ENCODE assay signal across 1 cellular context in the genomic region with DNA sequence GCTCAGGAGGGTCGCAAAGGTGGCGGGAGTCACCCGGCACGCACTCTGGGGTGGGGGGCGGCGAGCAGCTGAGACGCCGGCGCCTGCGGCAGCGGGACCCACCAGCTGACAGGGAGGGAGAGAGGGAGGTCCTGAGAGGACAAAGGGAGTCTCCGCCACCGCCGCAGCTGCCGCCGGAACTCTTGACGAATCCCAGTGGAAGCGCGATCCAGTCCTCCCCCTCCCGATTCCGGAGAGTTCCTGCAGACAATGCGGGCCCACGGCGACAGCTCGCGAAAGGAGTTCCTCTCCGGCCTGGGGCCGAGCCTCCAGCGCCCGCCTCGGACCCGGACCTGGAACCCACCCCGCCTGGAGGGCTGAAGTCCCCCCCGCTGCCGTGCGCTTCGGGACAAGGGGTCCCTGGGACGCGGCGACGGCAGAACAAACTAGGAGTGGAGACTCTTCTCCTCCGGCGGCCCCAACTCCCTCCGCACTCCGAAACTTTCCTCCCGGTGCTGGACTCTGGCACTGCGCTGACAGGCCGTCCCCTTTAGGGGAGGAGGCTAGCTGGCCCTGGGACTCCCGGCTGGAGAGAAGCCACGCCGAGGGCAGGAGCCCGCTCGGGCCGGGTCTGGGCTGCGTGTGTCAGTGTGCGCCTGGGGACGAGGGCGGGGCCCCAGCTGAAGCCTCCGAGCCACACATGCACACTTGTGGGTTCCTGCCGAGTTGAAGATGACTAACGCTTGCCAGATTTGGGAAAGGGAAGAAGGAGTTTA.
TF ChIP-seq lines count a peak whose summit lies in the region.

A gene (minus strand): TSS at position 623 of the 755 bp plus-strand sequence. CDS start 669 bp downstream, outside the sequence.

TF ChIP-seq in HepG2, 621 proteins besides CTCF, POLR2A, EP300 and RAD21 (continued from another document and continues in another):
- TF ChIP-seq MAFF (IDR thresholded peaks at IDR 0.05; ENCODE audit: low read depth, low read length) (no peak), ZNF879 (CRISPR knock-in tag; IDR thresholded peaks at IDR 0.05) (no peak), SMAD9 (CRISPR knock-in tag; IDR thresholded peaks at IDR 0.05) (no peak), POLR2G (IDR thresholded peaks at IDR 0.05; ENCODE audit: low read depth, low read length) (peak; percentile 90), ZNF207 (IDR thresholded peaks at IDR 0.05; ENCODE audit: borderline replicate concordance) (no peak), MLLT10 (CRISPR knock-in tag; IDR thresholded peaks at IDR 0.05) (no peak), ZSCAN31 (CRISPR knock-in tag; IDR thresholded peaks at IDR 0.05; ENCODE audit: low read depth) (no peak), RFX3 (CRISPR knock-in tag; IDR thresholded peaks at IDR 0.05) (no peak), HNRNPUL1 (IDR thresholded peaks at IDR 0.05; ENCODE audit: low read depth, low read length) (no peak), ZNF441 (CRISPR knock-in tag; IDR thresholded peaks at IDR 0.05; ENCODE audit: borderline replicate concordance) (no peak), JUN (CRISPR knock-in tag; IDR thresholded peaks at IDR 0.05) (no peak), ZNF619 (CRISPR knock-in tag; IDR thresholded peaks at IDR 0.05) (no peak), KLF9 (CRISPR knock-in tag; IDR thresholded peaks at IDR 0.05; ENCODE audit: low read depth) (no peak), NCOA2 (CRISPR knock-in tag; IDR thresholded peaks at IDR 0.05) (no peak), MEIS1 (CRISPR knock-in tag; IDR thresholded peaks at IDR 0.05; ENCODE audit: borderline replicate concordance) (peak; percentile 29; the same call in 1 of the 2 replicates), KDM2A (CRISPR knock-in tag; IDR thresholded peaks at IDR 0.05; ENCODE audit: borderline replicate concordance, low read depth) (no peak; the same call in 1 of the 2 replicates), FOXK1 (CRISPR knock-in tag; IDR thresholded peaks at IDR 0.05; ENCODE audit: borderline replicate concordance, low read depth) (no peak), LCORL (IDR thresholded peaks at IDR 0.05) (no peak), LCORL (CRISPR knock-in tag; IDR thresholded peaks at IDR 0.05) (peak; percentile 70; the same call in 1 of the 2 replicates), ZNF225 (CRISPR knock-in tag; IDR thresholded peaks at IDR 0.05) (peak; percentile 52; the same call in 1 of the 2 replicates), SP5 (CRISPR knock-in tag; IDR thresholded peaks at IDR 0.05; ENCODE audit: borderline replicate concordance, low read depth) (no peak), CAMTA2 (CRISPR knock-in tag; IDR thresholded peaks at IDR 0.05; ENCODE audit: borderline replicate concordance) (no peak), TGIF2 (CRISPR knock-in tag; IDR thresholded peaks at IDR 0.05) (no peak; the same call in 1 of the 2 replicates), RBFOX2 (IDR thresholded peaks at IDR 0.05; ENCODE audit: low read depth, low read length) (peak; percentile 86), WIZ (CRISPR knock-in tag; IDR thresholded peaks at IDR 0.05) (no peak), ARID2 (CRISPR knock-in tag; IDR thresholded peaks at IDR 0.05; ENCODE audit: borderline replicate concordance) (no peak; the same call in 1 of the 2 replicates), ZNF839 (CRISPR knock-in tag; IDR thresholded peaks at IDR 0.05; ENCODE audit: borderline replicate concordance) (no peak), NFIC (IDR thresholded peaks at IDR 0.05; ENCODE audit: low read length) (no peak), ZNF143 (CRISPR knock-in tag; IDR thresholded peaks at IDR 0.05) (no peak), HNF4G (IDR thresholded peaks at IDR 0.05; ENCODE audit: borderline replicate concordance, low read depth, low read length) (no peak; the same call in 1 of the 2 replicates), HNF4G (CRISPR knock-in tag; IDR thresholded peaks at IDR 0.05; ENCODE audit: borderline replicate concordance, low read depth) (no peak), TOE1 (CRISPR knock-in tag; IDR thresholded peaks at IDR 0.05) (no peak), CHCHD3 (CRISPR knock-in tag; IDR thresholded peaks at IDR 0.05) (peak; percentile 64; the same call in 1 of the 2 replicates), HNF4A (CRISPR knock-in tag; IDR thresholded peaks at IDR 0.05) (peak; percentile 74)
- TF ChIP-seq, protein P1, sequence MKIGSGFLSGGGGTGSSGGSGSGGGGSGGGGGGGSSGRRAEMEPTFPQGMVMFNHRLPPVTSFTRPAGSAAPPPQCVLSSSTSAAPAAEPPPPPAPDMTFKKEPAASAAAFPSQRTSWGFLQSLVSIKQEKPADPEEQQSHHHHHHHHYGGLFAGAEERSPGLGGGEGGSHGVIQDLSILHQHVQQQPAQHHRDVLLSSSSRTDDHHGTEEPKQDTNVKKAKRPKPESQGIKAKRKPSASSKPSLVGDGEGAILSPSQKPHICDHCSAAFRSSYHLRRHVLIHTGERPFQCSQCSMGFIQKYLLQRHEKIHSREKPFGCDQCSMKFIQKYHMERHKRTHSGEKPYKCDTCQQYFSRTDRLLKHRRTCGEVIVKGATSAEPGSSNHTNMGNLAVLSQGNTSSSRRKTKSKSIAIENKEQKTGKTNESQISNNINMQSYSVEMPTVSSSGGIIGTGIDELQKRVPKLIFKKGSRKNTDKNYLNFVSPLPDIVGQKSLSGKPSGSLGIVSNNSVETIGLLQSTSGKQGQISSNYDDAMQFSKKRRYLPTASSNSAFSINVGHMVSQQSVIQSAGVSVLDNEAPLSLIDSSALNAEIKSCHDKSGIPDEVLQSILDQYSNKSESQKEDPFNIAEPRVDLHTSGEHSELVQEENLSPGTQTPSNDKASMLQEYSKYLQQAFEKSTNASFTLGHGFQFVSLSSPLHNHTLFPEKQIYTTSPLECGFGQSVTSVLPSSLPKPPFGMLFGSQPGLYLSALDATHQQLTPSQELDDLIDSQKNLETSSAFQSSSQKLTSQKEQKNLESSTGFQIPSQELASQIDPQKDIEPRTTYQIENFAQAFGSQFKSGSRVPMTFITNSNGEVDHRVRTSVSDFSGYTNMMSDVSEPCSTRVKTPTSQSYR (CRISPR knock-in tag; IDR thresholded peaks at IDR 0.05; ENCODE audit: borderline replicate concordance): no peak
- TF ChIP-seq, protein P2, sequence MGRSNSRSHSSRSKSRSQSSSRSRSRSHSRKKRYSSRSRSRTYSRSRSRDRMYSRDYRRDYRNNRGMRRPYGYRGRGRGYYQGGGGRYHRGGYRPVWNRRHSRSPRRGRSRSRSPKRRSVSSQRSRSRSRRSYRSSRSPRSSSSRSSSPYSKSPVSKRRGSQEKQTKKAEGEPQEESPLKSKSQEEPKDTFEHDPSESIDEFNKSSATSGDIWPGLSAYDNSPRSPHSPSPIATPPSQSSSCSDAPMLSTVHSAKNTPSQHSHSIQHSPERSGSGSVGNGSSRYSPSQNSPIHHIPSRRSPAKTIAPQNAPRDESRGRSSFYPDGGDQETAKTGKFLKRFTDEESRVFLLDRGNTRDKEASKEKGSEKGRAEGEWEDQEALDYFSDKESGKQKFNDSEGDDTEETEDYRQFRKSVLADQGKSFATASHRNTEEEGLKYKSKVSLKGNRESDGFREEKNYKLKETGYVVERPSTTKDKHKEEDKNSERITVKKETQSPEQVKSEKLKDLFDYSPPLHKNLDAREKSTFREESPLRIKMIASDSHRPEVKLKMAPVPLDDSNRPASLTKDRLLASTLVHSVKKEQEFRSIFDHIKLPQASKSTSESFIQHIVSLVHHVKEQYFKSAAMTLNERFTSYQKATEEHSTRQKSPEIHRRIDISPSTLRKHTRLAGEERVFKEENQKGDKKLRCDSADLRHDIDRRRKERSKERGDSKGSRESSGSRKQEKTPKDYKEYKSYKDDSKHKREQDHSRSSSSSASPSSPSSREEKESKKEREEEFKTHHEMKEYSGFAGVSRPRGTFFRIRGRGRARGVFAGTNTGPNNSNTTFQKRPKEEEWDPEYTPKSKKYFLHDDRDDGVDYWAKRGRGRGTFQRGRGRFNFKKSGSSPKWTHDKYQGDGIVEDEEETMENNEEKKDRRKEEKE (IDR thresholded peaks at IDR 0.05): no peak
- TF ChIP-seq, protein P3, sequence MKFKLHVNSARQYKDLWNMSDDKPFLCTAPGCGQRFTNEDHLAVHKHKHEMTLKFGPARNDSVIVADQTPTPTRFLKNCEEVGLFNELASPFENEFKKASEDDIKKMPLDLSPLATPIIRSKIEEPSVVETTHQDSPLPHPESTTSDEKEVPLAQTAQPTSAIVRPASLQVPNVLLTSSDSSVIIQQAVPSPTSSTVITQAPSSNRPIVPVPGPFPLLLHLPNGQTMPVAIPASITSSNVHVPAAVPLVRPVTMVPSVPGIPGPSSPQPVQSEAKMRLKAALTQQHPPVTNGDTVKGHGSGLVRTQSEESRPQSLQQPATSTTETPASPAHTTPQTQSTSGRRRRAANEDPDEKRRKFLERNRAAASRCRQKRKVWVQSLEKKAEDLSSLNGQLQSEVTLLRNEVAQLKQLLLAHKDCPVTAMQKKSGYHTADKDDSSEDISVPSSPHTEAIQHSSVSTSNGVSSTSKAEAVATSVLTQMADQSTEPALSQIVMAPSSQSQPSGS (CRISPR knock-in tag; IDR thresholded peaks at IDR 0.05): no peak
- TF ChIP-seq, protein P4, sequence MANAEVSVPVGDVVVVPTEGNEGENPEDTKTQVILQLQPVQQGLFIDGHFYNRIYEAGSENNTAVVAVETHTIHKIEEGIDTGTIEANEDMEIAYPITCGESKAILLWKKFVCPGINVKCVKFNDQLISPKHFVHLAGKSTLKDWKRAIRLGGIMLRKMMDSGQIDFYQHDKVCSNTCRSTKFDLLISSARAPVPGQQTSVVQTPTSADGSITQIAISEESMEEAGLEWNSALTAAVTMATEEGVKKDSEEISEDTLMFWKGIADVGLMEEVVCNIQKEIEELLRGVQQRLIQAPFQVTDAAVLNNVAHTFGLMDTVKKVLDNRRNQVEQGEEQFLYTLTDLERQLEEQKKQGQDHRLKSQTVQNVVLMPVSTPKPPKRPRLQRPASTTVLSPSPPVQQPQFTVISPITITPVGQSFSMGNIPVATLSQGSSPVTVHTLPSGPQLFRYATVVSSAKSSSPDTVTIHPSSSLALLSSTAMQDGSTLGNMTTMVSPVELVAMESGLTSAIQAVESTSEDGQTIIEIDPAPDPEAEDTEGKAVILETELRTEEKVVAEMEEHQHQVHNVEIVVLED (CRISPR knock-in tag; IDR thresholded peaks at IDR 0.05; ENCODE audit: borderline replicate concordance): no peak
- TF ChIP-seq, protein P5, sequence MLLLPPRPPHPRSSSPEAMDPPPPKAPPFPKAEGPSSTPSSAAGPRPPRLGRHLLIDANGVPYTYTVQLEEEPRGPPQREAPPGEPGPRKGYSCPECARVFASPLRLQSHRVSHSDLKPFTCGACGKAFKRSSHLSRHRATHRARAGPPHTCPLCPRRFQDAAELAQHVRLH (CRISPR knock-in tag; IDR thresholded peaks at IDR 0.05; ENCODE audit: borderline replicate concordance, low read depth): peak; percentile 18; the same call in 1 of the 2 replicates
- TF ChIP-seq, protein P6, sequence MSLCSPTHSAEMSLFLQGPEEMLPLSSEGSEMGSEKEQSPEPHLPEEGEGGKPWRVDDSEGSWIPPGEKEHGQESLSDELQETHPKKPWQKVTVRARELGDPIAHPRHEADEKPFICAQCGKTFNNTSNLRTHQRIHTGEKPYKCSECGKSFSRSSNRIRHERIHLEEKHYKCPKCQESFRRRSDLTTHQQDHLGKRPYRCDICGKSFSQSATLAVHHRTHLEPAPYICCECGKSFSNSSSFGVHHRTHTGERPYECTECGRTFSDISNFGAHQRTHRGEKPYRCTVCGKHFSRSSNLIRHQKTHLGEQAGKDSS (CRISPR knock-in tag; IDR thresholded peaks at IDR 0.05; ENCODE audit: borderline replicate concordance, low read depth): no peak; the same call in 1 of the 2 replicates
- TF ChIP-seq, protein P7, sequence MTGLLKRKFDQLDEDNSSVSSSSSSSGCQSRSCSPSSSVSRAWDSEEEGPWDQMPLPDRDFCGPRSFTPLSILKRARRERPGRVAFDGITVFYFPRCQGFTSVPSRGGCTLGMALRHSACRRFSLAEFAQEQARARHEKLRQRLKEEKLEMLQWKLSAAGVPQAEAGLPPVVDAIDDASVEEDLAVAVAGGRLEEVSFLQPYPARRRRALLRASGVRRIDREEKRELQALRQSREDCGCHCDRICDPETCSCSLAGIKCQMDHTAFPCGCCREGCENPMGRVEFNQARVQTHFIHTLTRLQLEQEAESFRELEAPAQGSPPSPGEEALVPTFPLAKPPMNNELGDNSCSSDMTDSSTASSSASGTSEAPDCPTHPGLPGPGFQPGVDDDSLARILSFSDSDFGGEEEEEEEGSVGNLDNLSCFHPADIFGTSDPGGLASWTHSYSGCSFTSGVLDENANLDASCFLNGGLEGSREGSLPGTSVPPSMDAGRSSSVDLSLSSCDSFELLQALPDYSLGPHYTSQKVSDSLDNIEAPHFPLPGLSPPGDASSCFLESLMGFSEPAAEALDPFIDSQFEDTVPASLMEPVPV (CRISPR knock-in tag; IDR thresholded peaks at IDR 0.05): no peak
- TF ChIP-seq, protein P8, sequence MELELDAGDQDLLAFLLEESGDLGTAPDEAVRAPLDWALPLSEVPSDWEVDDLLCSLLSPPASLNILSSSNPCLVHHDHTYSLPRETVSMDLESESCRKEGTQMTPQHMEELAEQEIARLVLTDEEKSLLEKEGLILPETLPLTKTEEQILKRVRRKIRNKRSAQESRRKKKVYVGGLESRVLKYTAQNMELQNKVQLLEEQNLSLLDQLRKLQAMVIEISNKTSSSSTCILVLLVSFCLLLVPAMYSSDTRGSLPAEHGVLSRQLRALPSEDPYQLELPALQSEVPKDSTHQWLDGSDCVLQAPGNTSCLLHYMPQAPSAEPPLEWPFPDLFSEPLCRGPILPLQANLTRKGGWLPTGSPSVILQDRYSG (CRISPR knock-in tag; IDR thresholded peaks at IDR 0.05): no peak
- TF ChIP-seq, protein P9, sequence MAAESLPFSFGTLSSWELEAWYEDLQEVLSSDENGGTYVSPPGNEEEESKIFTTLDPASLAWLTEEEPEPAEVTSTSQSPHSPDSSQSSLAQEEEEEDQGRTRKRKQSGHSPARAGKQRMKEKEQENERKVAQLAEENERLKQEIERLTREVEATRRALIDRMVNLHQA (CRISPR knock-in tag; IDR thresholded peaks at IDR 0.05): no peak
- TF ChIP-seq, protein P10, sequence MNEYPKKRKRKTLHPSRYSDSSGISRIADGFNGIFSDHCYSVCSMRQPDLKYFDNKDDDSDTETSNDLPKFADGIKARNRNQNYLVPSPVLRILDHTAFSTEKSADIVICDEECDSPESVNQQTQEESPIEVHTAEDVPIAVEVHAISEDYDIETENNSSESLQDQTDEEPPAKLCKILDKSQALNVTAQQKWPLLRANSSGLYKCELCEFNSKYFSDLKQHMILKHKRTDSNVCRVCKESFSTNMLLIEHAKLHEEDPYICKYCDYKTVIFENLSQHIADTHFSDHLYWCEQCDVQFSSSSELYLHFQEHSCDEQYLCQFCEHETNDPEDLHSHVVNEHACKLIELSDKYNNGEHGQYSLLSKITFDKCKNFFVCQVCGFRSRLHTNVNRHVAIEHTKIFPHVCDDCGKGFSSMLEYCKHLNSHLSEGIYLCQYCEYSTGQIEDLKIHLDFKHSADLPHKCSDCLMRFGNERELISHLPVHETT (CRISPR knock-in tag; conservative IDR thresholded peaks at IDR 0.05): no peak
- TF ChIP-seq, protein P11, sequence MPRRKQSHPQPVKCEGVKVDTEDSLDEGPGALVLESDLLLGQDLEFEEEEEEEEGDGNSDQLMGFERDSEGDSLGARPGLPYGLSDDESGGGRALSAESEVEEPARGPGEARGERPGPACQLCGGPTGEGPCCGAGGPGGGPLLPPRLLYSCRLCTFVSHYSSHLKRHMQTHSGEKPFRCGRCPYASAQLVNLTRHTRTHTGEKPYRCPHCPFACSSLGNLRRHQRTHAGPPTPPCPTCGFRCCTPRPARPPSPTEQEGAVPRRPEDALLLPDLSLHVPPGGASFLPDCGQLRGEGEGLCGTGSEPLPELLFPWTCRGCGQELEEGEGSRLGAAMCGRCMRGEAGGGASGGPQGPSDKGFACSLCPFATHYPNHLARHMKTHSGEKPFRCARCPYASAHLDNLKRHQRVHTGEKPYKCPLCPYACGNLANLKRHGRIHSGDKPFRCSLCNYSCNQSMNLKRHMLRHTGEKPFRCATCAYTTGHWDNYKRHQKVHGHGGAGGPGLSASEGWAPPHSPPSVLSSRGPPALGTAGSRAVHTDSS (CRISPR knock-in tag; conservative IDR thresholded peaks at IDR 0.05): no peak
